ENCODE assay signal across 11 cellular contexts in genomic region chr11:72739240-72740059, GRCh38. TPM values are rescaled to one million over a fixed set of nuclear protein-coding genes. Genes with fewer than 3 reads are reported as not detected.
DNase-seq lines count a peak whose midpoint lies in the region; ATAC-seq and TF ChIP-seq lines count a peak whose summit lies in the region.
"Had no signal": no experiment of that assay in that cellular context is flagged by ENCODE, and none has a peak within 500 bp of the region (broad histone marks: within the 10 kb centered on the region; RNA-seq: fewer than 3 reads in every experiment).

No MANE protein-coding gene starts in this region.

- H3K9me3 ChIP-seq in T-helper 17 cell (ENCODE audit: control insufficient read depth, low read length, poor library complexity, severe bottlenecking) (no peaks in the 10 kb centered on the region), right atrium auricular region (no peaks in the 10 kb centered on the region), aorta (ENCODE audit: control insufficient read depth, low read length) (no peaks in the 10 kb centered on the region)

- H3K4me3 Mint-ChIP-seq in activated T-cell treated with anti-CD3 and anti-CD28 coated beads, Interleukin-2, amount 50 U/mL, for 72 hours = peak overlapping the region; percentile 26 to 34
- H3K4me3 Mint-ChIP-seq in T-helper 17 cell = no peak overlapping the region

- TF ChIP-seq POLR2A in erythroblast (IDR thresholded peaks at IDR 0.05; ENCODE audit: low read length) = no peak

- 90% methylated on average over 10 of the region's 10 CpGs for WGBS in aorta, 2 donors

- intact Hi-C loops in aorta (cut with DNase I) = no loop called here

- H3K36me3 ChIP-seq in right atrium auricular region (no peaks in the 10 kb centered on the region), aorta (ENCODE audit: control insufficient read depth in 1 of 2, insufficient read depth in 2 of 2, low read length in 1 of 2) (no peaks in the 10 kb centered on the region)

- no peaks in the 10 kb centered on the region for H3K27me3 ChIP-seq in right atrium auricular region
- H3K27me3 ChIP-seq in aorta (ENCODE audit: control insufficient read depth in 1 of 2, insufficient read depth in 2 of 2, low read length in 1 of 2) = no peaks in the 10 kb centered on the region

- no peak for TF ChIP-seq CTCF in right atrium auricular region (IDR thresholded peaks at IDR 0.05)

- H3K9me3 Mint-ChIP-seq in activated T-cell treated with anti-CD3 and anti-CD28 coated beads, Interleukin-2, amount 50 U/mL, for 72 hours = no peaks in the 10 kb centered on the region

- ATAC-seq in activated T-cell treated with anti-CD3 and anti-CD28 coated beads, Interleukin-2, amount 50 U/mL, for 72 hours (replicated peaks in 1 of 2) = no peak
- ATAC-seq in T-helper 17 cell (no peak), HG03025 (IDR thresholded peaks at IDR 0.05; ENCODE audit: low FRiP score, unreplicated experiment) (no peak), aorta (ENCODE audit: low FRiP score) (no peak)
- ATAC-seq: activated CD4-positive, CD25-positive, alpha-beta regulatory T cell treated with anti-CD3 and anti-CD28 coated beads, Interleukin-2, amount 50 U/mL, for 24 hours had no signal

- H3K4me1 ChIP-seq in right atrium auricular region (peaks cover 0 to 95% of the 10 kb centered on the region in 2 donors), aorta (ENCODE audit: control insufficient read depth in 1 of 2, insufficient read depth in 2 of 2, low read length in 2 of 2) (peaks cover 0 to 2% of the 10 kb centered on the region in 2 donors)

- no peak for DNase-seq in activated T-cell treated with anti-CD3 and anti-CD28 coated beads, Interleukin-2, amount 50 U/mL, for 72 hours
- DNase-seq in activated T-cell treated with anti-CD3 and anti-CD28 coated beads, Interleukin-2, amount 50 U/mL, for 48 hours = no peak
- no peak for DNase-seq in T-helper 17 cell
- no peak for DNase-seq in right atrium auricular region (ENCODE audit: low spot score)
- no peak for DNase-seq in substantia nigra (lab: John Stamatoyannopoulos, UW)
- no peak for DNase-seq in aorta
- DNase-seq in erythroblast (lab: John Stamatoyannopoulos, UW) = no peak
- DNase-seq: NCI-H146; stimulated activated CD4-positive, alpha-beta T cell treated with anti-CD3 and anti-CD28 coated beads, Interleukin-2, amount 100 ng/mL, for 48 hours had no signal

- H3K4me3 ChIP-seq in right atrium auricular region (no peak overlapping the region), aorta (ENCODE audit: low read length in 2 of 2) (no peak overlapping the region)

- no peaks in the 10 kb centered on the region for H3K36me3 Mint-ChIP-seq in activated T-cell treated with anti-CD3 and anti-CD28 coated beads, Interleukin-2, amount 50 U/mL, for 72 hours (ENCODE audit: insufficient read depth in 2 of 2)
- no peaks in the 10 kb centered on the region for H3K36me3 Mint-ChIP-seq in T-helper 17 cell (ENCODE audit: low read depth)

- no peaks in the 10 kb centered on the region for H3K27me3 Mint-ChIP-seq in activated T-cell treated with anti-CD3 and anti-CD28 coated beads, Interleukin-2, amount 50 U/mL, for 72 hours (ENCODE audit: low read depth)
- H3K27me3 Mint-ChIP-seq in T-helper 17 cell = no peaks in the 10 kb centered on the region

- peak overlapping the region; percentile 81 for H3K27ac Mint-ChIP-seq in activated T-cell treated with anti-CD3 and anti-CD28 coated beads, Interleukin-2, amount 50 U/mL, for 72 hours
- H3K27ac Mint-ChIP-seq in T-helper 17 cell = peak overlapping the region; percentile 97

- H3K4me1 Mint-ChIP-seq in activated T-cell treated with anti-CD3 and anti-CD28 coated beads, Interleukin-2, amount 50 U/mL, for 72 hours (ENCODE audit: low read depth) = peaks cover 79% of the 10 kb centered on the region
- H3K4me1 Mint-ChIP-seq in T-helper 17 cell = peaks cover 62% of the 10 kb centered on the region

- peak overlapping the region; percentile 52 to 71 for H3K27ac ChIP-seq in right atrium auricular region
- H3K27ac ChIP-seq in substantia nigra (ENCODE audit: low read depth, low read length, poor library complexity, severe bottlenecking) = peak overlapping the region; percentile 55
- no peak overlapping the region for H3K27ac ChIP-seq in aorta (ENCODE audit: low read depth in 1 of 2, low read length in 2 of 2)

RNA-seq across cellular contexts. Expression of gene ARAP1, which starts 12.8 kb away (rescaled TPM):
- total RNA-seq in activated T-cell treated with anti-CD3 and anti-CD28 coated beads, Interleukin-2, amount 50 U/mL, for 72 hours = 10 to 100 TPM; 81.7 to 93.4 TPM
- 100 to 1,000 TPM in 1 of 2 donors, 10 to 100 TPM in 1; 93.3 to 108 TPM for total RNA-seq in T-helper 17 cell
- 10 to 100 TPM; 74.0 to 83.8 TPM for total RNA-seq in right atrium auricular region
- 100 to 1,000 TPM in 1 of 2 donors, 10 to 100 TPM in 1; 61.9 to 166 TPM for total RNA-seq in aorta
- 10 to 100 TPM; 30.8 to 70.9 TPM for polyA plus RNA-seq in aorta

RNA-seq across cellular contexts. Expression of gene STARD10, which starts 54.4 kb away (rescaled TPM):
- total RNA-seq in activated T-cell treated with anti-CD3 and anti-CD28 coated beads, Interleukin-2, amount 50 U/mL, for 72 hours = 10 to 100 TPM; 31.9 to 41.3 TPM
- total RNA-seq in T-helper 17 cell (10 to 100 TPM; 12.9 to 17.7 TPM), right atrium auricular region (100 to 1,000 TPM in 1 of 2 donors, 10 to 100 TPM in 1; 77.0 to 112 TPM), aorta (10 to 100 TPM; 17.7 to 30.7 TPM)
- polyA plus RNA-seq in aorta = 100 to 1,000 TPM in 1 of 2 donors, 10 to 100 TPM in 1; 49.6 to 129 TPM

Comparison
In these comparisons a context has a peak if more than half of its experiments do, and no peak if none do; other contexts are left out.
1. H3K27ac ChIP-seq: peak in right atrium auricular region (2 of 2) and substantia nigra (single experiment); none in aorta (0 of 2).